Comparison of ENCODE assay signal across 1 cellular context in genomic region chr6:131134950-131135243, GRCh38.
A peak's percentile ranks its signal among the peaks of the same experiment; 100 is the strongest.
TF ChIP-seq lines count a peak whose summit lies in the region.

No MANE protein-coding gene starts in this region.

TF ChIP-seq in HEK293, 187 proteins besides CTCF, POLR2A, EP300 and RAD21 (continued from another document):
- no peak for TF ChIP-seq ZNF391 (tag by site-specific recombination; IDR thresholded peaks at IDR 0.05; ENCODE audit: borderline replicate concordance, low read depth)
- 0 out of 2 replicates have a peak, but pooled peaks have one; percentile 9 for TF ChIP-seq SCRT2 (tag by site-specific recombination; IDR thresholded peaks at IDR 0.05)
- TF ChIP-seq ZNF843 (tag by site-specific recombination; IDR thresholded peaks at IDR 0.05) = no peak
